ENCODE assay signal across 10 cellular contexts in the genomic region with DNA sequence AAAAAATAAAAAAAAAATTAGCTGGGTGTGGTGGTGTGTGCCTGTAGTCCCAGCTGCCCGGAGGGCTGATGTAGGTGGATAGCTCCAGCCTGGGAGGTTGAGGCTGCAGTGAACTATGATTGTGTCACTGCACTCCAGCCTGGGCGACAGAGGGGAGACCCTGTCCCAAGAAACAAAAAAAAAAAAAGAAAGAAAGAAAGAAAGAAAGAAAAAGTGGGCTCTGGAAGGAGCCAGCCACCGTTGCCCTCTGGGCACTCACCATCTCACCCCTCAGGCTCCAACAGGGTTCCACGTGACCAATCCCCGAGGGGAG.
DNase-seq lines count a peak whose midpoint lies in the region; ATAC-seq and TF ChIP-seq lines count a peak whose summit lies in the region.
"Had no signal": no experiment of that assay in that cellular context is flagged by ENCODE, and none has a peak within 500 bp of the region (broad histone marks: within the 10 kb centered on the region; RNA-seq: fewer than 3 reads in every experiment).

No MANE protein-coding gene starts in this region.

- H3K4me3 ChIP-seq in heart left ventricle (peak overlapping the region in 1 of 12 donors; percentile 11), vagina (no peak overlapping the region)
- H3K4me3 ChIP-seq: K562 had no signal

- no peaks in the 10 kb centered on the region for H3K9me3 ChIP-seq in heart left ventricle
- no peaks in the 10 kb centered on the region for H3K9me3 ChIP-seq in vagina

- peaks cover 4% of the 10 kb centered on the region for H3K27me3 Mint-ChIP-seq in nephron progenitor cell (ENCODE audit: low read depth, poor library complexity)

- no peak for TF ChIP-seq POLR2A in heart left ventricle (IDR thresholded peaks at IDR 0.05)
- TF ChIP-seq POLR2A in vagina (IDR thresholded peaks at IDR 0.05), result no peak

- ATAC-seq in heart left ventricle (no peak), Right ventricle myocardium superior (ENCODE audit: poor library complexity) (no peak), GM19452 (IDR thresholded peaks at IDR 0.05; ENCODE audit: unreplicated experiment) (no peak), sciatic nerve (no peak)
- ATAC-seq: K562 had no signal

- H3K36me3 Mint-ChIP-seq in nephron progenitor cell (ENCODE audit: low read depth), result no peaks in the 10 kb centered on the region

- peaks cover 0 to 2% (median 0%) of the 10 kb centered on the region in 9 donors for H3K36me3 ChIP-seq in heart left ventricle
- H3K36me3 ChIP-seq in vagina, result no peaks in the 10 kb centered on the region
- H3K36me3 ChIP-seq: brain microvascular endothelial cell had no signal

- H3K27ac Mint-ChIP-seq in nephron progenitor cell, result peak overlapping the region; percentile 75

- intact Hi-C loops in heart left ventricle (cut with DNase I), result loop anchor here in 5 of 10 donors (5.0 to 10.0 kb wide), 4 partner anchors 86 to 409 kb away; partner anchors contain the start of genes SPATA20 (in 3 of the 5) and TOB1 (in 1 of the 5)
- intact Hi-C loops in Right ventricle myocardium superior (cut with DNase I), result loop anchor here (5.0 kb wide), 1 partner anchor 171 kb away; no protein-coding TSS in a partner anchor
- intact Hi-C loops in vagina (cut with DNase I), result loop anchor here (5.0 kb wide), 1 partner anchor 86 kb away; the partner anchor contains the start of gene TOB1
- intact Hi-C loops in sciatic nerve (cut with DNase I), result loop anchor here (5.0 to 10.0 kb wide), 2 partner anchors 101 to 169 kb away; no protein-coding TSS in a partner anchor

- no peaks in the 10 kb centered on the region for H3K27me3 ChIP-seq in heart left ventricle
- no peaks in the 10 kb centered on the region for H3K27me3 ChIP-seq in vagina
- H3K27me3 ChIP-seq: brain microvascular endothelial cell had no signal

- H3K27ac ChIP-seq in heart left ventricle (peak overlapping the region in 11 of 12 donors; percentile 44 to 78 (median 60)), cingulate gyrus (ENCODE audit: low read depth, low read length) (peak overlapping the region; percentile 65), vagina (peak overlapping the region; percentile 93)

- H3K9me3 Mint-ChIP-seq in nephron progenitor cell, result no peaks in the 10 kb centered on the region

- peaks cover 0 to 75% (median 54%) of the 10 kb centered on the region in 12 donors for H3K4me1 ChIP-seq in heart left ventricle
- peaks cover 66% of the 10 kb centered on the region for H3K4me1 ChIP-seq in vagina

- 79 to 83% (median 83%) methylated on average over 5 of the region's 5 CpGs for WGBS in heart left ventricle, 4 donors

- DNase-seq in heart left ventricle, result no peak
- DNase-seq in Right ventricle myocardium superior, result no peak
- DNase-seq in nephron progenitor cell, result no peak
- DNase-seq in vagina (ENCODE audit: extremely low spot score in 2 of 2), result no peak
- no peak for DNase-seq in sciatic nerve (ENCODE audit: low spot score)
- DNase-seq in RPMI8226, result no peak

- H3K4me1 Mint-ChIP-seq in nephron progenitor cell, result peaks cover 70% of the 10 kb centered on the region

- TF ChIP-seq CTCF in heart left ventricle (IDR thresholded peaks at IDR 0.05) (no peak), nephron progenitor cell (IDR thresholded peaks at IDR 0.05) (no peak), vagina (IDR thresholded peaks at IDR 0.05) (no peak)

- H3K4me3 Mint-ChIP-seq in nephron progenitor cell, result peak overlapping the region; percentile 61
